1 cellular context compared by ENCODE assay signal in genomic region chr2:166329465-166329864, GRCh38.
TF ChIP-seq lines count a peak whose summit lies in the region.

No MANE protein-coding gene starts in this region.

TF ChIP-seq in HepG2, 621 proteins besides CTCF, POLR2A, EP300 and RAD21 (continued from another document and continues in another):
- TF ChIP-seq AKNA (CRISPR knock-in tag; IDR thresholded peaks at IDR 0.05; ENCODE audit: borderline replicate concordance) (no peak), ZNF274 (CRISPR knock-in tag; IDR thresholded peaks at IDR 0.05) (no peak), TSC22D2 (CRISPR knock-in tag; IDR thresholded peaks at IDR 0.05; ENCODE audit: borderline replicate concordance) (no peak), FUBP1 (CRISPR knock-in tag; IDR thresholded peaks at IDR 0.05; ENCODE audit: borderline replicate concordance) (no peak), MED8 (CRISPR knock-in tag; IDR thresholded peaks at IDR 0.05; ENCODE audit: insufficient replicate concordance) (no peak), REXO4 (CRISPR knock-in tag; IDR thresholded peaks at IDR 0.05; ENCODE audit: borderline replicate concordance) (no peak), POGZ (CRISPR knock-in tag; IDR thresholded peaks at IDR 0.05) (peak; percentile 98), SIX4 (CRISPR knock-in tag; IDR thresholded peaks at IDR 0.05) (0 out of 2 replicates have a peak, but pooled peaks have one; percentile 30), ATF7-NPFF (CRISPR knock-in tag; IDR thresholded peaks at IDR 0.05; ENCODE audit: low read depth) (no peak), SNAPC5 (CRISPR knock-in tag; IDR thresholded peaks at IDR 0.05; ENCODE audit: borderline replicate concordance) (no peak), ZNF878 (CRISPR knock-in tag; IDR thresholded peaks at IDR 0.05) (peak; percentile 84), MIXL1 (CRISPR knock-in tag; IDR thresholded peaks at IDR 0.05) (peak; percentile 77), RFX5 (IDR thresholded peaks at IDR 0.05; ENCODE audit: low read depth, low read length) (no peak), MEF2D (CRISPR knock-in tag; IDR thresholded peaks at IDR 0.05) (peak; percentile 62; the same call in 1 of the 2 replicates), NFYB (CRISPR knock-in tag; IDR thresholded peaks at IDR 0.05) (no peak), ZNF737 (CRISPR knock-in tag; IDR thresholded peaks at IDR 0.05; ENCODE audit: borderline replicate concordance) (no peak), ZBTB8A (CRISPR knock-in tag; IDR thresholded peaks at IDR 0.05; ENCODE audit: borderline replicate concordance, low read depth) (no peak), ZNF20 (CRISPR knock-in tag; IDR thresholded peaks at IDR 0.05) (no peak), SMAD3 (CRISPR knock-in tag; IDR thresholded peaks at IDR 0.05) (peak; percentile 66; the same call in 1 of the 2 replicates), ZNF496 (CRISPR knock-in tag; IDR thresholded peaks at IDR 0.05; ENCODE audit: insufficient replicate concordance) (no peak), ASH2L (IDR thresholded peaks at IDR 0.05; ENCODE audit: insufficient read length, low read depth, low read length) (peak; percentile 52), MTF2 (CRISPR knock-in tag; IDR thresholded peaks at IDR 0.05; ENCODE audit: borderline replicate concordance) (no peak), ZNF644 (CRISPR knock-in tag; IDR thresholded peaks at IDR 0.05; ENCODE audit: low read depth) (peak; percentile 95), KDM3A (CRISPR knock-in tag; IDR thresholded peaks at IDR 0.05; ENCODE audit: low read depth) (no peak), CEBPB (IDR thresholded peaks at IDR 0.05; ENCODE audit: borderline replicate concordance, low read depth, low read length) (peak; percentile 79), ZNF468 (CRISPR knock-in tag; IDR thresholded peaks at IDR 0.05) (no peak), MLX (CRISPR knock-in tag; IDR thresholded peaks at IDR 0.05) (peak; percentile 46; the same call in 1 of the 2 replicates), ZMAT3 (CRISPR knock-in tag; conservative IDR thresholded peaks at IDR 0.05) (no peak), DNMT3B (CRISPR knock-in tag; conservative IDR thresholded peaks at IDR 0.05) (no peak), ZMYM2 (CRISPR knock-in tag; IDR thresholded peaks at IDR 0.05) (peak; percentile 77; the same call in 1 of the 2 replicates), ZFX (CRISPR knock-in tag; IDR thresholded peaks at IDR 0.05; ENCODE audit: low read depth) (no peak), MYC (CRISPR knock-in tag; IDR thresholded peaks at IDR 0.05; ENCODE audit: borderline replicate concordance) (no peak), HNF4G (IDR thresholded peaks at IDR 0.05; ENCODE audit: borderline replicate concordance, low read depth, low read length) (peak; percentile 87), HNF4G (CRISPR knock-in tag; IDR thresholded peaks at IDR 0.05; ENCODE audit: borderline replicate concordance, low read depth) (peak; percentile 93), CSRNP1 (CRISPR knock-in tag; IDR thresholded peaks at IDR 0.05) (no peak), RCOR2 (CRISPR knock-in tag; IDR thresholded peaks at IDR 0.05) (peak; percentile 68; the same call in 1 of the 2 replicates), NCOA5 (CRISPR knock-in tag; IDR thresholded peaks at IDR 0.05) (no peak), ZNF687 (CRISPR knock-in tag; IDR thresholded peaks at IDR 0.05) (no peak), KAT8 (CRISPR knock-in tag; IDR thresholded peaks at IDR 0.05) (peak; percentile 49; the same call in 1 of the 2 replicates), MYPOP (CRISPR knock-in tag; IDR thresholded peaks at IDR 0.05) (peak; percentile 56; the same call in 1 of the 2 replicates), YY1 (IDR thresholded peaks at IDR 0.05; ENCODE audit: insufficient read depth, insufficient replicate concordance, low read depth, low read length) (no peak), ZNF883 (CRISPR knock-in tag; IDR thresholded peaks at IDR 0.05; ENCODE audit: not compliant biosample characterization) (no peak), IRF1 (CRISPR knock-in tag; IDR thresholded peaks at IDR 0.05; ENCODE audit: low read depth) (no peak), TBX2 (CRISPR knock-in tag; IDR thresholded peaks at IDR 0.05; ENCODE audit: borderline replicate concordance) (peak; percentile 81; the same call in 1 of the 2 replicates), BCL6 (CRISPR knock-in tag; IDR thresholded peaks at IDR 0.05) (peak; percentile 61; the same call in 1 of the 2 replicates), POGK (CRISPR knock-in tag; conservative IDR thresholded peaks at IDR 0.05) (0 out of 2 replicates have a peak, but pooled peaks have one; percentile 52), ZNF772 (CRISPR knock-in tag; IDR thresholded peaks at IDR 0.05) (no peak), POLR2G (IDR thresholded peaks at IDR 0.05; ENCODE audit: low read depth, low read length) (no peak), SYNCRIP (IDR thresholded peaks at IDR 0.05; ENCODE audit: insufficient read depth, low read depth, low read length) (no peak), ZNF746 (CRISPR knock-in tag; IDR thresholded peaks at IDR 0.05) (no peak), HDAC1 (CRISPR knock-in tag; IDR thresholded peaks at IDR 0.05) (peak; percentile 75; the same call in 1 of the 2 replicates), PHF5A (CRISPR knock-in tag; IDR thresholded peaks at IDR 0.05; ENCODE audit: low read depth, unreplicated experiment) (peak; percentile 68), KLF6 (CRISPR knock-in tag; IDR thresholded peaks at IDR 0.05) (0 out of 2 replicates have a peak, but pooled peaks have one; percentile 44)
